In the genomic region with DNA sequence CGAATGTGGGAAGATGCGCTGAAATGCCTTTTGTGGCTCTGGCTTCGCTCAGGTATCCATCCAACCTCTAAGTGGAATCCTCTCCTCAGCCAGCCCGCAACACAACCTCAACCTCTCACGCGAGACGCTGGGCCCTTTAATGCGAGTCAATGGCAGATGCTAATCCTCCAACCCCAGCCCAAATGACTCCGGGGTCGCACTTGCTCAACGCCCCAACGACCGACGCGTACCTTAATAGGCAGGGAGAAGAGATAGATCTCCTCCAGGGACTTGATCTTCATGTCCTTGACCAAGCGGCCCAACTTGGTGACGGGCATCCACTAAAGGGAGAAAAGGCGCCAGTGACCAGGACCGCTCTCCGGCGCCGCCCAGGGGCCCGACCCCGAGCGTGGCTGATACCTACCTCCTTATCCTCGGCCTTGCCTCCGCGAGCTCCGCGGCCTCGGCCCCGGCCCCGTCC, we compare ENCODE assay signal across 1 cellular context.
TF ChIP-seq lines count a peak whose summit lies in the region.

No MANE protein-coding gene starts in this region.

TF ChIP-seq in K562, 482 proteins besides CTCF, POLR2A, EP300 and RAD21 (continued from another document):
- TF ChIP-seq, protein P1, sequence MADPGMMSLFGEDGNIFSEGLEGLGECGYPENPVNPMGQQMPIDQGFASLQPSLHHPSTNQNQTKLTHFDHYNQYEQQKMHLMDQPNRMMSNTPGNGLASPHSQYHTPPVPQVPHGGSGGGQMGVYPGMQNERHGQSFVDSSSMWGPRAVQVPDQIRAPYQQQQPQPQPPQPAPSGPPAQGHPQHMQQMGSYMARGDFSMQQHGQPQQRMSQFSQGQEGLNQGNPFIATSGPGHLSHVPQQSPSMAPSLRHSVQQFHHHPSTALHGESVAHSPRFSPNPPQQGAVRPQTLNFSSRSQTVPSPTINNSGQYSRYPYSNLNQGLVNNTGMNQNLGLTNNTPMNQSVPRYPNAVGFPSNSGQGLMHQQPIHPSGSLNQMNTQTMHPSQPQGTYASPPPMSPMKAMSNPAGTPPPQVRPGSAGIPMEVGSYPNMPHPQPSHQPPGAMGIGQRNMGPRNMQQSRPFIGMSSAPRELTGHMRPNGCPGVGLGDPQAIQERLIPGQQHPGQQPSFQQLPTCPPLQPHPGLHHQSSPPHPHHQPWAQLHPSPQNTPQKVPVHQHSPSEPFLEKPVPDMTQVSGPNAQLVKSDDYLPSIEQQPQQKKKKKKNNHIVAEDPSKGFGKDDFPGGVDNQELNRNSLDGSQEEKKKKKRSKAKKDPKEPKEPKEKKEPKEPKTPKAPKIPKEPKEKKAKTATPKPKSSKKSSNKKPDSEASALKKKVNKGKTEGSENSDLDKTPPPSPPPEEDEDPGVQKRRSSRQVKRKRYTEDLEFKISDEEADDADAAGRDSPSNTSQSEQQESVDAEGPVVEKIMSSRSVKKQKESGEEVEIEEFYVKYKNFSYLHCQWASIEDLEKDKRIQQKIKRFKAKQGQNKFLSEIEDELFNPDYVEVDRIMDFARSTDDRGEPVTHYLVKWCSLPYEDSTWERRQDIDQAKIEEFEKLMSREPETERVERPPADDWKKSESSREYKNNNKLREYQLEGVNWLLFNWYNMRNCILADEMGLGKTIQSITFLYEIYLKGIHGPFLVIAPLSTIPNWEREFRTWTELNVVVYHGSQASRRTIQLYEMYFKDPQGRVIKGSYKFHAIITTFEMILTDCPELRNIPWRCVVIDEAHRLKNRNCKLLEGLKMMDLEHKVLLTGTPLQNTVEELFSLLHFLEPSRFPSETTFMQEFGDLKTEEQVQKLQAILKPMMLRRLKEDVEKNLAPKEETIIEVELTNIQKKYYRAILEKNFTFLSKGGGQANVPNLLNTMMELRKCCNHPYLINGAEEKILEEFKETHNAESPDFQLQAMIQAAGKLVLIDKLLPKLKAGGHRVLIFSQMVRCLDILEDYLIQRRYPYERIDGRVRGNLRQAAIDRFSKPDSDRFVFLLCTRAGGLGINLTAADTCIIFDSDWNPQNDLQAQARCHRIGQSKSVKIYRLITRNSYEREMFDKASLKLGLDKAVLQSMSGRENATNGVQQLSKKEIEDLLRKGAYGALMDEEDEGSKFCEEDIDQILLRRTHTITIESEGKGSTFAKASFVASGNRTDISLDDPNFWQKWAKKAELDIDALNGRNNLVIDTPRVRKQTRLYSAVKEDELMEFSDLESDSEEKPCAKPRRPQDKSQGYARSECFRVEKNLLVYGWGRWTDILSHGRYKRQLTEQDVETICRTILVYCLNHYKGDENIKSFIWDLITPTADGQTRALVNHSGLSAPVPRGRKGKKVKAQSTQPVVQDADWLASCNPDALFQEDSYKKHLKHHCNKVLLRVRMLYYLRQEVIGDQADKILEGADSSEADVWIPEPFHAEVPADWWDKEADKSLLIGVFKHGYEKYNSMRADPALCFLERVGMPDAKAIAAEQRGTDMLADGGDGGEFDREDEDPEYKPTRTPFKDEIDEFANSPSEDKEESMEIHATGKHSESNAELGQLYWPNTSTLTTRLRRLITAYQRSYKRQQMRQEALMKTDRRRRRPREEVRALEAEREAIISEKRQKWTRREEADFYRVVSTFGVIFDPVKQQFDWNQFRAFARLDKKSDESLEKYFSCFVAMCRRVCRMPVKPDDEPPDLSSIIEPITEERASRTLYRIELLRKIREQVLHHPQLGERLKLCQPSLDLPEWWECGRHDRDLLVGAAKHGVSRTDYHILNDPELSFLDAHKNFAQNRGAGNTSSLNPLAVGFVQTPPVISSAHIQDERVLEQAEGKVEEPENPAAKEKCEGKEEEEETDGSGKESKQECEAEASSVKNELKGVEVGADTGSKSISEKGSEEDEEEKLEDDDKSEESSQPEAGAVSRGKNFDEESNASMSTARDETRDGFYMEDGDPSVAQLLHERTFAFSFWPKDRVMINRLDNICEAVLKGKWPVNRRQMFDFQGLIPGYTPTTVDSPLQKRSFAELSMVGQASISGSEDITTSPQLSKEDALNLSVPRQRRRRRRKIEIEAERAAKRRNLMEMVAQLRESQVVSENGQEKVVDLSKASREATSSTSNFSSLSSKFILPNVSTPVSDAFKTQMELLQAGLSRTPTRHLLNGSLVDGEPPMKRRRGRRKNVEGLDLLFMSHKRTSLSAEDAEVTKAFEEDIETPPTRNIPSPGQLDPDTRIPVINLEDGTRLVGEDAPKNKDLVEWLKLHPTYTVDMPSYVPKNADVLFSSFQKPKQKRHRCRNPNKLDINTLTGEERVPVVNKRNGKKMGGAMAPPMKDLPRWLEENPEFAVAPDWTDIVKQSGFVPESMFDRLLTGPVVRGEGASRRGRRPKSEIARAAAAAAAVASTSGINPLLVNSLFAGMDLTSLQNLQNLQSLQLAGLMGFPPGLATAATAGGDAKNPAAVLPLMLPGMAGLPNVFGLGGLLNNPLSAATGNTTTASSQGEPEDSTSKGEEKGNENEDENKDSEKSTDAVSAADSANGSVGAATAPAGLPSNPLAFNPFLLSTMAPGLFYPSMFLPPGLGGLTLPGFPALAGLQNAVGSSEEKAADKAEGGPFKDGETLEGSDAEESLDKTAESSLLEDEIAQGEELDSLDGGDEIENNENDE (IDR thresholded peaks at IDR 0.05; ENCODE audit: low read depth, low read length) = no peak
- TF ChIP-seq DIDO1 (tag; IDR thresholded peaks at IDR 0.05; ENCODE audit: low read depth) (no peak), SREBF1 (IDR thresholded peaks at IDR 0.05; ENCODE audit: borderline replicate concordance, low read depth, low read length) (no peak), SRSF9 (IDR thresholded peaks at IDR 0.05; ENCODE audit: borderline replicate concordance, low read depth, low read length) (no peak)
